8 cellular contexts compared by ENCODE assay signal in the genomic region with DNA sequence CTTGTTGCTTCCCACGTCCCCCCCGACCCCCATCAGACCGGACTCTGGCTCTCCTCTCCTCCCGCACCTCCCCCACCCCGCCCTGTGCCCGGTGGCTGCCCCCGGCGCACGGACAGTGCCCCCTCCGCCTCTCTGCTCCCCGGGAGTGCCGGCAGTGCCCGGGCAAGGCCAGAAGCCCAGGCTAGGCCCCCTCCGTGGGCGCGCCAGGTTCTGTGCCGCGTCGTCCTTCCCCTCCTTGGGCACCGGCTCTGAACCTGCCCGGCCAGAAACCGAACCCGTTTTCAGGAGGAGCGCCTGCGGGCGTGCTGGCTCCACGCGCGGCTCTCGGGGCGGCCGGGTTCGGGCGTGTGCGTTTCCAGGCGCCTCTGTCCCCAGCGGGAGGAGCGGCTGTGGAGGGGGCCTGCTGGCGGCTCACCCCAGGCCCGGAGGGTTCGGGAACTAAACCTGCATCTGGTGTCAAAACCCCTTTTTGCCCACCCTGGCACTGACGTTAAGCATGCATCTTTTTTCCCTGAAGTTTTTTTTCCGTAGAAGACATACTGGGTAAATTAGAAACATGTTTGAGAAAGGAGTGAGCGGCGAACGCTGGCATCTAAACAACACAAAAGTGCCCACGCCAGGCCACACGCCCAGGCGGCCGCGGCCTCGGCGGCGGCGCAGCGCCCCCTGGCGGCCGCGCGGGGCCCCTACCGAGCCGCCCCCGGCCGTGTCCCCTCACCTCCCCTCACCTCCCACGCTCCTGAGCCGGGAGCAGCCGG.
DNase-seq lines count a peak whose midpoint lies in the region; ATAC-seq and TF ChIP-seq lines count a peak whose summit lies in the region.

No MANE protein-coding gene starts in this region.

- no peaks in the 10 kb centered on the region for H3K36me3 ChIP-seq in mesodermal cell (ENCODE audit: control insufficient read depth, insufficient read depth, low read length)

- TF ChIP-seq CTCF in 22Rv1 (IDR thresholded peaks at IDR 0.05) (peak; percentile 98), GM12875 (IDR thresholded peaks at IDR 0.05; ENCODE audit: borderline replicate concordance, insufficient read depth, low read depth, low read length) (peak; percentile 74), endothelial cell (IDR thresholded peaks at IDR 0.05; ENCODE audit: unreplicated experiment) (peak; percentile 96)

- peaks cover 12% of the 10 kb centered on the region for H3K27me3 Mint-ChIP-seq in endothelial cell (ENCODE audit: unreplicated experiment)

- H3K4me1 Mint-ChIP-seq in endothelial cell (ENCODE audit: unreplicated experiment), result peaks cover 6% of the 10 kb centered on the region

- peak; percentile 59 for ATAC-seq in HG02981 (IDR thresholded peaks at IDR 0.05; ENCODE audit: unreplicated experiment)

- no peaks in the 10 kb centered on the region for H3K9me3 Mint-ChIP-seq in endothelial cell (ENCODE audit: unreplicated experiment)

- peaks cover 15% of the 10 kb centered on the region for H3K4me1 ChIP-seq in mesodermal cell (ENCODE audit: control insufficient read depth, insufficient read depth, low read length, poor library complexity, severe bottlenecking)

- H3K36me3 Mint-ChIP-seq in endothelial cell (ENCODE audit: low read depth, unreplicated experiment), result no peaks in the 10 kb centered on the region

- H3K4me3 ChIP-seq in GM12875 (ENCODE audit: low read depth, low read length) (peak overlapping the region; percentile 56), mesodermal cell (ENCODE audit: extremely low read depth, insufficient read depth, low read length, poor library complexity, severe bottlenecking) (peak overlapping the region; percentile 37)

- H3K4me3 Mint-ChIP-seq in endothelial cell (ENCODE audit: unreplicated experiment), result no peak overlapping the region

- peak overlapping the region; percentile 81 for H3K27ac ChIP-seq in 22Rv1
- peak overlapping the region; percentile 85 for H3K27ac ChIP-seq in mesodermal cell (ENCODE audit: low read depth, low read length, severe bottlenecking)

- peak overlapping the region; percentile 70 for H3K27ac Mint-ChIP-seq in endothelial cell (ENCODE audit: unreplicated experiment)

- peaks cover 7% of the 10 kb centered on the region for H3K9me3 ChIP-seq in mesodermal cell (ENCODE audit: control insufficient read depth, low read length)

- peak; percentile 70 for DNase-seq in NCI-H748 (lab: John Stamatoyannopoulos, UW; ENCODE audit: unreplicated experiment)
- peak; percentile 64 for DNase-seq in activated CD8-positive, alpha-beta memory T cell treated with anti-CD3 and anti-CD28 coated beads, Interleukin-2, amount 50 U/mL, for 4 hours
- peak; percentile 76 for DNase-seq in endothelial cell (ENCODE audit: low spot score)
- DNase-seq in stimulated activated CD8-positive, alpha-beta memory T cell treated with anti-CD3 and anti-CD28 coated beads, Interleukin-15, amount 100 ng/mL, for 1 hour (ENCODE audit: low read depth), result peak; percentile 35

- 0% methylated on average over 24 to 35 of the region's 67 CpGs for WGBS in mesodermal cell (ENCODE audit: insufficient coverage in 2 of 2), 2 experiments

Comparison
In these comparisons a context has a peak if more than half of its experiments do, and no peak if none do; other contexts are left out.
1. Peak in every context shown above with its lines: DNase-seq, ATAC-seq, H3K4me3 ChIP-seq and H3K27ac ChIP-seq.